8 cellular contexts compared by ENCODE assay signal in the genomic region with DNA sequence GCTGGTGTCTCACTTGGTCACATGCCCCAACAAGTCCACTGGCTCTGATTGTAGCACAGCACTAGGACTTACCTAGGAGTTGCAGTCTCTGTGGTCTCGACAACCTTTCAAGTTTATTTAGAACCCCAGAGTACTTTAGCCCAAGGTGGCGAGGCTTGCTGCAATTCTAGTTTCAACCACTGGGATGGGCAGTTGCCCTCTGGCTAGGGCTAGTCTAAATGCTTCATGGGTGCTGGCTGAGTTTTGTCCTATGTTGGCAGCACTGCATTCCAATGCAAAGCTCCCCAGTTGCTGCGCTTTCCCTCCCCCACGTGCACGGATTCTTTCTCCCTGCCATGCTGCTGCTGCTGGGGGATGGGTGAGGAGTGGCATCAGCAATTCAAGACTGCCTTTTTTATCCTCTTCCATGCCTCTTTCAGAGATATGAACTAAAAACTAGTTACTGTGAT.
DNase-seq lines count a peak whose midpoint lies in the region; ATAC-seq, FAIRE-seq and TF ChIP-seq lines count a peak whose summit lies in the region.

No MANE protein-coding gene starts in this region.

- peak; percentile 97 for ATAC-seq in HCT116
- no peak for ATAC-seq in HG02981 (IDR thresholded peaks at IDR 0.05; ENCODE audit: unreplicated experiment)
- ATAC-seq in HG03432 (IDR thresholded peaks at IDR 0.05; ENCODE audit: unreplicated experiment), result no peak

- TF ChIP-seq CTCF in AG10803 (conservative IDR thresholded peaks at IDR 0.05; ENCODE audit: low read length) (peak; percentile 48), HCT116 (IDR thresholded peaks at IDR 0.05 in 2 of 3, conservative IDR thresholded peaks at IDR 0.05 in 1 of 3; ENCODE audit: borderline replicate concordance in 1 of 3, insufficient read depth in 1 of 3, low read depth in 2 of 3, low read length in 2 of 3) (peak in 2 of 3 experiments; percentile 73 to 74; a peak in 4 of 6 replicates), WERI-Rb-1 (IDR thresholded peaks at IDR 0.05; ENCODE audit: low read depth, low read length) (peak; percentile 71), kidney (IDR thresholded peaks at IDR 0.05; ENCODE audit: borderline replicate concordance, extremely low read depth, insufficient read depth) (peak; percentile 50)

- peaks cover 18% of the 10 kb centered on the region in 2 experiments for H3K4me1 ChIP-seq in HCT116 (ENCODE audit: control insufficient read depth in 1 of 2, insufficient read depth in 2 of 2, low read length in 2 of 2)
- peaks cover 2 to 8% of the 10 kb centered on the region in 2 donors for H3K4me1 ChIP-seq in kidney (ENCODE audit: control insufficient read depth in 1 of 2, insufficient read depth in 1 of 2, low read depth in 1 of 2, low read length in 2 of 2)

- DNase-seq in AG10803 (ENCODE audit: low read depth) (no peak), HCT116 (ENCODE audit: low read depth, low spot score) (peak; percentile 29), WERI-Rb-1 (peak; percentile 21), kidney (no peak), COLO668 (lab: John Stamatoyannopoulos, UW; ENCODE audit: unreplicated experiment) (no peak), COLO829 (ENCODE audit: low spot score) (no peak)

- intact Hi-C loops in HCT116 (cut with micrococcal nuclease), result no loop called here
- intact Hi-C loops in kidney (cut with DNase I), result no loop called here

- H3K36me3 ChIP-seq in HCT116 (ENCODE audit: control insufficient read depth in 1 of 2, insufficient read depth in 2 of 2, low read length in 2 of 2) (no peaks in the 10 kb centered on the region), WERI-Rb-1 (peaks cover 27% of the 10 kb centered on the region), kidney (ENCODE audit: control insufficient read depth in 1 of 2, insufficient read depth in 2 of 2, low read length in 2 of 2) (peaks cover 25% of the 10 kb centered on the region in 2 donors)

- H3K4me2 ChIP-seq in HCT116 (ENCODE audit: low read length), result peak overlapping the region; percentile 24

- no peak overlapping the region for H2AFZ ChIP-seq in HCT116 (ENCODE audit: low read depth, low read length, poor library complexity, severe bottlenecking)

- H4K20me1 ChIP-seq in HCT116 (ENCODE audit: insufficient read depth), result no peaks in the 10 kb centered on the region

- H3K9me2 ChIP-seq in HCT116 (ENCODE audit: insufficient read depth), result no peaks in the 10 kb centered on the region

- CTCF ChIA-PET in HCT116 (lab: Charles Lee), result interaction anchor here (1.1 to 1.3 kb wide), 2 partner anchors 9 to 235 kb away, joined by 3 read pairs; no protein-coding TSS in a partner anchor

- H3K27ac ChIP-seq in HCT116 (ENCODE audit: low read depth, low read length), result no peak overlapping the region
- H3K27ac ChIP-seq in WERI-Rb-1, result no peak overlapping the region
- H3K27ac ChIP-seq in kidney (ENCODE audit: low read depth in 2 of 2, low read length in 2 of 2), result no peak overlapping the region

- TF ChIP-seq RAD21 in HCT116 (IDR thresholded peaks at IDR 0.05; ENCODE audit: low read depth), result peak; percentile 47; the same call in 1 of the 2 replicates

- POLR2A ChIA-PET in HCT116 (lab: Charles Lee), result no interaction called here

- H3K27me3 ChIP-seq in HCT116 (ENCODE audit: insufficient read depth, low read length) (no peaks in the 10 kb centered on the region), WERI-Rb-1 (ENCODE audit: insufficient read depth, low read depth, severe bottlenecking) (no peaks in the 10 kb centered on the region)

- TF ChIP-seq POLR2A in HCT116 (IDR thresholded peaks at IDR 0.05; ENCODE audit: borderline replicate concordance, extremely low read depth, insufficient read depth, insufficient read length), result no peak

- no peak overlapping the region for H3K4me3 ChIP-seq in AG10803 (ENCODE audit: low read length)
- no peak overlapping the region for H3K4me3 ChIP-seq in HCT116 (replicated peaks in 1 of 2; ENCODE audit: low read depth in 1 of 2, low read length in 2 of 2)
- no peak overlapping the region for H3K4me3 ChIP-seq in WERI-Rb-1 (ENCODE audit: low read depth, low read length)
- no peak overlapping the region for H3K4me3 ChIP-seq in kidney (ENCODE audit: low read length in 2 of 2)

- FAIRE-seq in kidney (lab: Jason Lieb, UNC), result no peak

- H3K9me3 ChIP-seq in HCT116 (ENCODE audit: control insufficient read depth in 1 of 2, insufficient read depth in 1 of 2, low read depth in 1 of 2, low read length in 2 of 2) (no peaks in the 10 kb centered on the region), WERI-Rb-1 (ENCODE audit: severe bottlenecking) (no peaks in the 10 kb centered on the region), kidney (ENCODE audit: control insufficient read depth in 1 of 2, low read length in 2 of 2) (no peaks in the 10 kb centered on the region)

- no peaks in the 10 kb centered on the region for H3K79me2 ChIP-seq in HCT116 (ENCODE audit: insufficient read depth, low read length)

- H3K9ac ChIP-seq in HCT116 (ENCODE audit: low read length) (no peak overlapping the region), kidney (ENCODE audit: low read length in 2 of 2) (no peak overlapping the region)

- BruUV-seq in HCT116 (replicated peaks; lab: Mats Ljungman, UMichigan), result no TSS peak

- RAD21 ChIA-PET in HCT116 (lab: Charles Lee; ENCODE audit: low non-redundant PET in 1 of 2, low total read pairs in 2 of 2, uncharacterized antibody in 2 of 2, unreplicated experiment in 2 of 2), result no interaction called here

TF ChIP-seq in HCT116, 20 proteins besides CTCF, POLR2A, EP300 and RAD21:
- no peak for TF ChIP-seq ZNF274 (IDR thresholded peaks at IDR 0.05; ENCODE audit: low read depth, low read length)
- TF ChIP-seq, protein P1, sequence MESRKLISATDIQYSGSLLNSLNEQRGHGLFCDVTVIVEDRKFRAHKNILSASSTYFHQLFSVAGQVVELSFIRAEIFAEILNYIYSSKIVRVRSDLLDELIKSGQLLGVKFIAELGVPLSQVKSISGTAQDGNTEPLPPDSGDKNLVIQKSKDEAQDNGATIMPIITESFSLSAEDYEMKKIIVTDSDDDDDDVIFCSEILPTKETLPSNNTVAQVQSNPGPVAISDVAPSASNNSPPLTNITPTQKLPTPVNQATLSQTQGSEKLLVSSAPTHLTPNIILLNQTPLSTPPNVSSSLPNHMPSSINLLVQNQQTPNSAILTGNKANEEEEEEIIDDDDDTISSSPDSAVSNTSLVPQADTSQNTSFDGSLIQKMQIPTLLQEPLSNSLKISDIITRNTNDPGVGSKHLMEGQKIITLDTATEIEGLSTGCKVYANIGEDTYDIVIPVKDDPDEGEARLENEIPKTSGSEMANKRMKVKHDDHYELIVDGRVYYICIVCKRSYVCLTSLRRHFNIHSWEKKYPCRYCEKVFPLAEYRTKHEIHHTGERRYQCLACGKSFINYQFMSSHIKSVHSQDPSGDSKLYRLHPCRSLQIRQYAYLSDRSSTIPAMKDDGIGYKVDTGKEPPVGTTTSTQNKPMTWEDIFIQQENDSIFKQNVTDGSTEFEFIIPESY (IDR thresholded peaks at IDR 0.05; ENCODE audit: extremely low read depth, insufficient replicate concordance, low read length), result no peak
- TF ChIP-seq SIN3A (IDR thresholded peaks at IDR 0.05; ENCODE audit: low read depth), result no peak
- TF ChIP-seq, protein P2, sequence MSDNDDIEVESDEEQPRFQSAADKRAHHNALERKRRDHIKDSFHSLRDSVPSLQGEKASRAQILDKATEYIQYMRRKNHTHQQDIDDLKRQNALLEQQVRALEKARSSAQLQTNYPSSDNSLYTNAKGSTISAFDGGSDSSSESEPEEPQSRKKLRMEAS (IDR thresholded peaks at IDR 0.05), result no peak
- TF ChIP-seq CBX3 (IDR thresholded peaks at IDR 0.05; ENCODE audit: low read depth), result no peak
- TF ChIP-seq EZH2 (IDR thresholded peaks at IDR 0.05), result no peak
- TF ChIP-seq, protein P3, sequence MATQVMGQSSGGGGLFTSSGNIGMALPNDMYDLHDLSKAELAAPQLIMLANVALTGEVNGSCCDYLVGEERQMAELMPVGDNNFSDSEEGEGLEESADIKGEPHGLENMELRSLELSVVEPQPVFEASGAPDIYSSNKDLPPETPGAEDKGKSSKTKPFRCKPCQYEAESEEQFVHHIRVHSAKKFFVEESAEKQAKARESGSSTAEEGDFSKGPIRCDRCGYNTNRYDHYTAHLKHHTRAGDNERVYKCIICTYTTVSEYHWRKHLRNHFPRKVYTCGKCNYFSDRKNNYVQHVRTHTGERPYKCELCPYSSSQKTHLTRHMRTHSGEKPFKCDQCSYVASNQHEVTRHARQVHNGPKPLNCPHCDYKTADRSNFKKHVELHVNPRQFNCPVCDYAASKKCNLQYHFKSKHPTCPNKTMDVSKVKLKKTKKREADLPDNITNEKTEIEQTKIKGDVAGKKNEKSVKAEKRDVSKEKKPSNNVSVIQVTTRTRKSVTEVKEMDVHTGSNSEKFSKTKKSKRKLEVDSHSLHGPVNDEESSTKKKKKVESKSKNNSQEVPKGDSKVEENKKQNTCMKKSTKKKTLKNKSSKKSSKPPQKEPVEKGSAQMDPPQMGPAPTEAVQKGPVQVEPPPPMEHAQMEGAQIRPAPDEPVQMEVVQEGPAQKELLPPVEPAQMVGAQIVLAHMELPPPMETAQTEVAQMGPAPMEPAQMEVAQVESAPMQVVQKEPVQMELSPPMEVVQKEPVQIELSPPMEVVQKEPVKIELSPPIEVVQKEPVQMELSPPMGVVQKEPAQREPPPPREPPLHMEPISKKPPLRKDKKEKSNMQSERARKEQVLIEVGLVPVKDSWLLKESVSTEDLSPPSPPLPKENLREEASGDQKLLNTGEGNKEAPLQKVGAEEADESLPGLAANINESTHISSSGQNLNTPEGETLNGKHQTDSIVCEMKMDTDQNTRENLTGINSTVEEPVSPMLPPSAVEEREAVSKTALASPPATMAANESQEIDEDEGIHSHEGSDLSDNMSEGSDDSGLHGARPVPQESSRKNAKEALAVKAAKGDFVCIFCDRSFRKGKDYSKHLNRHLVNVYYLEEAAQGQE (IDR thresholded peaks at IDR 0.05; ENCODE audit: low read depth), result no peak
- no peak for TF ChIP-seq ZFX (IDR thresholded peaks at IDR 0.05)
- no peak for TF ChIP-seq ELF1 (IDR thresholded peaks at IDR 0.05; ENCODE audit: borderline replicate concordance, low read depth)
- TF ChIP-seq TCF7L2 (IDR thresholded peaks at IDR 0.05; ENCODE audit: borderline replicate concordance, extremely low read depth, insufficient read depth, insufficient read length), result no peak
- no peak for TF ChIP-seq POLR2AphosphoS5 (IDR thresholded peaks at IDR 0.05; ENCODE audit: low read depth, low read length)

Comparison
In these comparisons a context has a peak if more than half of its experiments do, and no peak if none do; other contexts are left out.
1. DNase-seq: peak in HCT116 (single experiment) and WERI-Rb-1 (single experiment); none in AG10803 (single experiment), kidney (single experiment), COLO668 (single experiment) and COLO829 (single experiment).
2. Peak in every context shown above with its lines, with median percentiles within 50 percentile points of each other: CTCF ChIP-seq.